8 cellular contexts compared by ENCODE assay signal in the genomic region with DNA sequence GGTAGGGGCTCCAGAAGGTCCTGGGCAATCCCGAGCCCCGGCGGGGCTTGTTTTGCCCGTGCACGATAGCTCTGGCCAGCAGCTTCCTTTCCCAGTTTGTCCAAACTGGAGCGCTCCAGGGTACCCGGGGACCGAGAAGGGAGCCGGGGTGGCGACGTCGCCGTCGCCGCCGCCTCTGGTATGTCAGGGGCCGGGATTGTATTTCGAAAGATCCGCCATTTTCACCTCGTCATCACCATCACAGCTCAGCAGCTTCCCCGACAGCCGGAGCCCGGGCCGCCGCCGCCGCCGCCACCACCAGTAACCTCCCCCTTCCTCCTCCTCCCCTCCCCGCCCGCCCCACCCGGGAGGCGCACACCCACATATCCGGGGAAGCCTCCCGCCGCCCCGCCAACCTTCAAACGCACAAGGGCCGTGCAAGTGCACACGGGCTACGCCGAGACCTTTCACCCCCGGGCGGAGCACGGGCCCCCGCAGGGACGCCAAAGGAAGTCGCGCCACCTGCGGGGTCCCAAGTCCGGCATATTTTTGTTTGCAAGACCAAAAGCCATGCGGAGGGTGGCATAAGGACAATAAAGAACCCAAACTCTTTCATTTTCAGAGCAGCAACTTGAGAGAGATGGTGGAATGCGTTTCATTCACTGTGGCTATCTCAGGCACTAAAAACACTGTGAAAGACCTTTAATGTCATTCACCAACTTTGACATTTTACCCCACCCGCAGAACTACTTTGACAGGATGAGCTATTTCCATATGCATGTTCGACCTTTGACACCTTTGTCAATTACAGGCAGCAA. TPM values are rescaled to one million over a fixed set of nuclear protein-coding genes. Genes with fewer than 3 reads are reported as not detected.
DNase-seq lines count a peak whose midpoint lies in the region; ATAC-seq and TF ChIP-seq lines count a peak whose summit lies in the region.

A gene (minus strand): TSS at position 302 of the 797 bp plus-strand sequence. CDS start 25,979 bp downstream, outside the sequence.

- no peaks in the 10 kb centered on the region for H3K36me3 Mint-ChIP-seq in mesothelial cell of epicardium

- H3K4me3 ChIP-seq in BE2C (ENCODE audit: low read depth, low read length): peak within 1 kb of the TSS; percentile 94
- peak within 1 kb of the TSS; percentile 89 for H3K4me3 ChIP-seq in OCI-LY3 (ENCODE audit: low read length)

- H3K4me2 ChIP-seq in OCI-LY3 (ENCODE audit: low read length): peak within 1 kb of the TSS; percentile 85

- peaks cover 67% of the 10 kb centered on the region for H3K79me2 ChIP-seq in OCI-LY3 (ENCODE audit: low read length)

- H3K9me3 Mint-ChIP-seq in mesothelial cell of epicardium: no peaks in the 10 kb centered on the region

- in situ Hi-C loops in endometrial microvascular endothelial cells (cut with HindIII; ENCODE audit: inconsistent ontology term, low pct_unique_long_range_greater_than_20kb, low sequenced_read_pairs): no loop called here

- no peaks in the 10 kb centered on the region for H3K9me3 ChIP-seq in BE2C
- no peaks in the 10 kb centered on the region for H3K9me3 ChIP-seq in OCI-LY3 (ENCODE audit: insufficient read depth, low read length)

- no peak for TF ChIP-seq CTCF in BE2C (IDR thresholded peaks at IDR 0.05; ENCODE audit: low read depth, low read length)
- no peak for TF ChIP-seq CTCF in OCI-LY3 (IDR thresholded peaks at IDR 0.05; ENCODE audit: low read depth, low read length)
- TF ChIP-seq CTCF in mesothelial cell of epicardium (IDR thresholded peaks at IDR 0.05; ENCODE audit: unreplicated experiment): no peak

- H3K36me3 ChIP-seq in BE2C: no peaks in the 10 kb centered on the region
- no peaks in the 10 kb centered on the region for H3K36me3 ChIP-seq in OCI-LY3 (replicated peaks; ENCODE audit: low read depth, low read length)

- peak; percentile 40 for ATAC-seq in GM19043 (IDR thresholded peaks at IDR 0.05; ENCODE audit: low read depth, unreplicated experiment)
- ATAC-seq in HG03378 (IDR thresholded peaks at IDR 0.05; ENCODE audit: unreplicated experiment): peak; percentile 32

- no peaks in the 10 kb centered on the region for H3K27me3 Mint-ChIP-seq in mesothelial cell of epicardium (ENCODE audit: low read depth)

- H3K9ac ChIP-seq in OCI-LY3 (ENCODE audit: low read length): peak within 1 kb of the TSS; percentile 84

- peaks cover 33% of the 10 kb centered on the region for H3K4me1 Mint-ChIP-seq in mesothelial cell of epicardium

- peak within 1 kb of the TSS; percentile 63 for H3K27ac ChIP-seq in OCI-LY3 (ENCODE audit: low read length)

- DNase-seq in BE2C: peak; percentile 86
- peak; percentile 81 for DNase-seq in activated CD8-positive, alpha-beta memory T cell treated with anti-CD3 and anti-CD28 coated beads, Interleukin-2, amount 50 U/mL, for 4 hours
- peak; percentile 42 to 67 for DNase-seq in mesothelial cell of epicardium (ENCODE audit: low spot score in 2 of 2, unreplicated experiment in 2 of 2)
- peak; percentile 74 to 75 for DNase-seq in stimulated activated CD8-positive, alpha-beta memory T cell treated with anti-CD3 and anti-CD28 coated beads, Interleukin-15, amount 100 ng/mL, for 48 hours (ENCODE audit: low read depth in 2 of 2)

- H4K20me1 ChIP-seq in OCI-LY3 (ENCODE audit: insufficient read depth, low read length): 0 out of 2 replicates have a peak, but pooled peaks cover under 1% of the 10 kb centered on the region

- peak within 1 kb of the TSS; percentile 95 for H3K27ac Mint-ChIP-seq in mesothelial cell of epicardium

- H3K4me3 Mint-ChIP-seq in mesothelial cell of epicardium: peak within 1 kb of the TSS; percentile 86

- peak within 1 kb of the TSS; percentile 33; the same call in 1 of the 2 replicates for H2AFZ ChIP-seq in OCI-LY3 (ENCODE audit: low read depth, low read length)

- H3K4me1 ChIP-seq in BE2C: peaks cover 3% of the 10 kb centered on the region; the same call in 1 of the 2 replicates
- peaks cover 21% of the 10 kb centered on the region for H3K4me1 ChIP-seq in OCI-LY3 (ENCODE audit: low read length)

- no peaks in the 10 kb centered on the region for H3K27me3 ChIP-seq in BE2C
- no peaks in the 10 kb centered on the region for H3K27me3 ChIP-seq in OCI-LY3 (ENCODE audit: low read depth, low read length)

RNA-seq across cellular contexts. Expression of the gene that starts here (rescaled TPM):
- polyA plus RNA-seq in BE2C (2012; ENCODE audit: insufficient read depth, insufficient read length, low read depth): 4.9 TPM
- 12.8 TPM for total RNA-seq in endometrial microvascular endothelial cells (ENCODE audit: inconsistent ontology term)
- 12.9 to 13.1 TPM (median 12.9 TPM) in 3 replicates for total RNA-seq in mesothelial cell of epicardium

Comparison
In these comparisons a context has a peak if more than half of its experiments do, and no peak if none do; other contexts are left out.
1. Peak in every context shown above with its lines: DNase-seq, ATAC-seq, H3K4me3 ChIP-seq and H3K27ac ChIP-seq.